15 cellular contexts compared by ENCODE assay signal in genomic region chr11:45078236-45079074, GRCh38.
DNase-seq lines count a peak whose midpoint lies in the region; ATAC-seq, FAIRE-seq and TF ChIP-seq lines count a peak whose summit lies in the region.
"Had no signal": no experiment of that assay in that cellular context is flagged by ENCODE, and none has a peak within 500 bp of the region (broad histone marks: within the 10 kb centered on the region; RNA-seq: fewer than 3 reads in every experiment).

No MANE protein-coding gene starts in this region.

- TF ChIP-seq EP300 in HepG2 (IDR thresholded peaks at IDR 0.05; ENCODE audit: low read depth in 2 of 2, low read length in 2 of 2) (no peak), HepG2 (CRISPR knock-in tag; IDR thresholded peaks at IDR 0.05; ENCODE audit: borderline replicate concordance) (no peak)

- no peak for TF ChIP-seq POLR2A in HepG2 (IDR thresholded peaks at IDR 0.05; ENCODE audit: insufficient read depth in 1 of 2, low read depth in 2 of 2, low read length in 2 of 2)
- no peak for TF ChIP-seq POLR2A in right lobe of liver (IDR thresholded peaks at IDR 0.05)
- TF ChIP-seq POLR2A in uterus (IDR thresholded peaks at IDR 0.05), result no peak

- intact Hi-C loops in HepG2 (cut with micrococcal nuclease; ENCODE audit: unreplicated experiment), result no loop called here
- intact Hi-C loops in right lobe of liver (cut with DNase I), result no loop called here
- intact Hi-C loops in uterus (cut with DNase I; ENCODE audit: low total_unique reads), result no loop called here

- no peak overlapping the region for H3K4me2 ChIP-seq in HepG2 (ENCODE audit: low read depth, low read length)

- POLR2A ChIA-PET in HepG2 (lab: Yijun Ruan, JAX), result no interaction called here
- POLR2A ChIA-PET in activated naive CD8-positive, alpha-beta T cell treated with anti-CD3 and anti-CD28 coated beads, Interleukin-2, amount 10 ng/mL, durations not matched to agents 7 days and 5 days (lab: Charles Lee), result no interaction called here

- H3K9me3 Mint-ChIP-seq in activated naive CD8-positive, alpha-beta T cell treated with anti-CD3 and anti-CD28 coated beads, Interleukin-2, amount 10 ng/mL, durations not matched to agents 7 days and 5 days, result peaks cover 3% of the 10 kb centered on the region

- peaks cover 4% of the 10 kb centered on the region for H3K27me3 Mint-ChIP-seq in activated naive CD8-positive, alpha-beta T cell treated with anti-CD3 and anti-CD28 coated beads, Interleukin-2, amount 10 ng/mL, durations not matched to agents 7 days and 5 days

- TF ChIP-seq CTCF in HepG2 (CRISPR knock-in tag; IDR thresholded peaks at IDR 0.05), result no peak
- TF ChIP-seq CTCF in right lobe of liver (IDR thresholded peaks at IDR 0.05), result no peak
- TF ChIP-seq CTCF in uterus (IDR thresholded peaks at IDR 0.05), result no peak

- no TSS peak for BruUV-seq in HepG2 (replicated peaks; lab: Mats Ljungman, UMichigan)

- no peaks in the 10 kb centered on the region for H3K36me3 ChIP-seq in HepG2 (replicated peaks in 1 of 2; ENCODE audit: control insufficient read depth in 1 of 2, insufficient read depth in 2 of 2, low read length in 2 of 2)
- no peaks in the 10 kb centered on the region for H3K36me3 ChIP-seq in right lobe of liver
- H3K36me3 ChIP-seq in uterus, result no peaks in the 10 kb centered on the region
- H3K36me3 ChIP-seq: upper lobe of left lung had no signal

- CTCF ChIA-PET in HepG2 (lab: Yijun Ruan, JAX; ENCODE audit: low intra/inter-chr PET ratio, low total read pairs), result no interaction called here

- H3K27ac ChIP-seq in HepG2 (ENCODE audit: extremely low read length, insufficient read depth, low read length) (no peak overlapping the region), right lobe of liver (no peak overlapping the region), uterus (no peak overlapping the region)
- H3K27ac ChIP-seq: C4-2B, psoas muscle had no signal

- H3K4me1 ChIP-seq in HepG2 (ENCODE audit: insufficient read depth, low read length), result no peaks in the 10 kb centered on the region
- H3K4me1 ChIP-seq in right lobe of liver, result no peaks in the 10 kb centered on the region
- H3K4me1 ChIP-seq in uterus, result peaks cover 0 to 8% of the 10 kb centered on the region in 2 donors
- H3K4me1 ChIP-seq: psoas muscle had no signal

- FAIRE-seq in HepG2 (lab: Jason Lieb, UNC), result no peak

- WGBS in HepG2 (ENCODE audit: low lambda C conversion rate), result 22% methylated on average over 15 of the region's 16 CpGs
- WGBS in right lobe of liver (ENCODE audit: insufficient coverage, low coverage, low lambda C conversion rate, missing lambda C conversion rate), result 67% methylated on average over 8 of the region's 16 CpGs

- no peak overlapping the region for H3K4me3 ChIP-seq in HepG2 (replicated peaks in 1 of 3; ENCODE audit: insufficient read depth in 1 of 3, low read depth in 2 of 3, low read length in 3 of 3)
- no peak overlapping the region for H3K4me3 ChIP-seq in right lobe of liver
- H3K4me3 ChIP-seq in uterus, result no peak overlapping the region
- H3K4me3 ChIP-seq: psoas muscle, upper lobe of left lung had no signal

- H3K79me2 ChIP-seq in HepG2 (ENCODE audit: insufficient read depth, low read length), result no peaks in the 10 kb centered on the region

- peaks cover 35% of the 10 kb centered on the region for H3K4me1 Mint-ChIP-seq in activated naive CD8-positive, alpha-beta T cell treated with anti-CD3 and anti-CD28 coated beads, Interleukin-2, amount 10 ng/mL, durations not matched to agents 7 days and 5 days

- DNase-seq in HepG2 (ENCODE audit: low spot score), result no peak
- no peak for DNase-seq in right lobe of liver
- DNase-seq in activated naive CD8-positive, alpha-beta T cell treated with anti-CD3 and anti-CD28 coated beads, Interleukin-2, amount 10 ng/mL, durations not matched to agents 7 days and 5 days, result no peak
- peak; percentile 65 for DNase-seq in middle frontal gyrus (ENCODE audit: extremely low spot score, low spot score)
- peak; percentile 52 to 59 for DNase-seq in uterus
- DNase-seq in stimulated activated CD4-positive, alpha-beta T cell treated with anti-CD3 and anti-CD28 coated beads, Interleukin-4, amount 100 ng/mL, for 24 hours, result no peak
- DNase-seq in activated CD8-positive, alpha-beta memory T cell treated with anti-CD3 and anti-CD28 coated beads, Interleukin-2, amount 50 U/mL, for 4 hours, result no peak
- no peak for DNase-seq in NCI-H146 (lab: John Stamatoyannopoulos, UW)
- DNase-seq: activated T-cell treated with anti-CD3 and anti-CD28 coated beads, Interleukin-2, amount 50 U/mL, for 4 hours; IMR-90; left cardiac atrium; NCI-H2081 treated with DMSO at 0.1 percent for 48 hours; psoas muscle; upper lobe of left lung had no signal

- no peaks in the 10 kb centered on the region for H4K20me1 ChIP-seq in HepG2 (ENCODE audit: insufficient read depth, low read length)

- in situ Hi-C loops in HepG2 (cut with HindIII; ENCODE audit: extremely low pct_ligation_motif_present, low pct_unique_long_range_greater_than_20kb), result no loop called here

- peaks cover 0 to 33% of the 10 kb centered on the region in 2 experiments; a peak in 3 of 5 replicates for H3K27me3 ChIP-seq in HepG2 (ENCODE audit: control insufficient read depth in 1 of 2, insufficient read depth in 2 of 2, low read length in 2 of 2)
- no peaks in the 10 kb centered on the region for H3K27me3 ChIP-seq in right lobe of liver
- H3K27me3 ChIP-seq in uterus, result no peaks in the 10 kb centered on the region
- H3K27me3 ChIP-seq: upper lobe of left lung had no signal

- no peaks in the 10 kb centered on the region for H3K36me3 Mint-ChIP-seq in activated naive CD8-positive, alpha-beta T cell treated with anti-CD3 and anti-CD28 coated beads, Interleukin-2, amount 10 ng/mL, durations not matched to agents 7 days and 5 days

- H3K9ac ChIP-seq in HepG2 (ENCODE audit: insufficient read depth, low read depth, low read length), result no peak overlapping the region

- peak overlapping the region; percentile 70 for H3K27ac Mint-ChIP-seq in activated naive CD8-positive, alpha-beta T cell treated with anti-CD3 and anti-CD28 coated beads, Interleukin-2, amount 10 ng/mL, durations not matched to agents 7 days and 5 days

- H3K9me3 ChIP-seq in HepG2 (ENCODE audit: low read length) (no peaks in the 10 kb centered on the region), right lobe of liver (no peaks in the 10 kb centered on the region), uterus (no peaks in the 10 kb centered on the region)
- H3K9me3 ChIP-seq: psoas muscle, upper lobe of left lung had no signal

- ATAC-seq in HepG2 (no peak), right lobe of liver (no peak)
- ATAC-seq in activated naive CD8-positive, alpha-beta T cell treated with anti-CD3 and anti-CD28 coated beads, Interleukin-2, amount 10 ng/mL, durations not matched to agents 7 days and 5 days (ENCODE audit: low read depth), result no peak
- ATAC-seq: activated T-cell treated with anti-CD3 and anti-CD28 coated beads, Interleukin-2, amount 50 U/mL, for 4 hours; psoas muscle had no signal

- H3K4me3 Mint-ChIP-seq in activated naive CD8-positive, alpha-beta T cell treated with anti-CD3 and anti-CD28 coated beads, Interleukin-2, amount 10 ng/mL, durations not matched to agents 7 days and 5 days, result peak overlapping the region; percentile 44
- H3K4me3 Mint-ChIP-seq: activated T-cell treated with anti-CD3 and anti-CD28 coated beads, Interleukin-2, amount 50 U/mL, for 4 hours had no signal

- H2AFZ ChIP-seq in HepG2 (ENCODE audit: low read length), result no peak overlapping the region

- TF ChIP-seq RAD21 in HepG2 (CRISPR knock-in tag; IDR thresholded peaks at IDR 0.05), result no peak

TF ChIP-seq in HepG2, 621 proteins besides CTCF, POLR2A, EP300 and RAD21:
- TF ChIP-seq MTF1 (CRISPR knock-in tag; IDR thresholded peaks at IDR 0.05), result no peak
- peak; percentile 46; the same call in 1 of the 2 replicates for TF ChIP-seq ZNF768 (CRISPR knock-in tag; IDR thresholded peaks at IDR 0.05)

Comparison
In these comparisons a context has a peak if more than half of its experiments do, and no peak if none do; other contexts are left out.
1. DNase-seq: peak in middle frontal gyrus (single experiment) and uterus (2 of 2); none in HepG2 (single experiment), right lobe of liver (0 of 3), activated naive CD8-positive, alpha-beta T cell treated with anti-CD3 and anti-CD28 coated beads, Interleukin-2, amount 10 ng/mL, durations not matched to agents 7 days and 5 days (single experiment), stimulated activated CD4-positive, alpha-beta T cell treated with anti-CD3 and anti-CD28 coated beads, Interleukin-4, amount 100 ng/mL, for 24 hours (single experiment), activated CD8-positive, alpha-beta memory T cell treated with anti-CD3 and anti-CD28 coated beads, Interleukin-2, amount 50 U/mL, for 4 hours (single experiment) and NCI-H146 (single experiment).